Comparison of ENCODE assay signal across 18 cellular contexts in genomic region chr7:108603922-108604684, GRCh38. TPM values are rescaled to one million over a fixed set of nuclear protein-coding genes. Genes with fewer than 3 reads are reported as not detected.
DNase-seq lines count a peak whose midpoint lies in the region; ATAC-seq and TF ChIP-seq lines count a peak whose summit lies in the region.
"Had no signal": no experiment of that assay in that cellular context is flagged by ENCODE, and none has a peak within 500 bp of the region (broad histone marks: within the 10 kb centered on the region; RNA-seq: fewer than 3 reads in every experiment).

No MANE protein-coding gene starts in this region.

- no peak for TF ChIP-seq CTCF in ascending aorta (IDR thresholded peaks at IDR 0.05)

- intact Hi-C loops in left colon (cut with DNase I, micrococcal nuclease): no loop called here
- intact Hi-C loops in ascending aorta (cut with DNase I): no loop called here

- H3K4me1 ChIP-seq in ascending aorta: no peaks in the 10 kb centered on the region
- H3K4me1 ChIP-seq: tibial artery had no signal

- H3K27me3 ChIP-seq in ascending aorta: no peaks in the 10 kb centered on the region
- H3K27me3 ChIP-seq: cardiac muscle cell, tibial artery had no signal

- H3K4me3 ChIP-seq in ascending aorta: no peak overlapping the region
- H3K4me3 ChIP-seq: cardiac muscle cell, smooth muscle cell, tibial artery had no signal

- DNase-seq in DMS 273 treated with DMSO at 0.1 percent for 48 hours (lab: John Stamatoyannopoulos, UW) (peak; percentile 37), NCI-H1417 (lab: John Stamatoyannopoulos, UW) (peak in 2 of 3 experiments; percentile 69 to 91), NCI-H82 (lab: John Stamatoyannopoulos, UW) (peak; percentile 64), left colon (no peak), ascending aorta (ENCODE audit: low spot score in 2 of 2) (no peak), H4 (ENCODE audit: low spot score) (no peak)
- DNase-seq: activated CD4-positive, alpha-beta T cell treated with anti-CD3 and anti-CD28 coated beads, Interleukin-2, amount 50 U/mL, for 4 hours; amniotic stem cell; CD8-positive, alpha-beta T cell; NCI-H1436; NCI-H510A; stimulated activated CD4-positive, alpha-beta T cell treated with anti-CD3 and anti-CD28 coated beads, Interleukin-2, amount 100 ng/mL, for 48 hours; stimulated activated naive CD8-positive, alpha-beta T cell treated with anti-CD3 and anti-CD28 coated beads, Interleukin-15, Interleukin-2, amounts not matched to agents 100 U/mL and 50 U/mL, for 24 hours; tibial artery had no signal

- H3K9me3 ChIP-seq in ascending aorta: no peaks in the 10 kb centered on the region
- H3K9me3 ChIP-seq: tibial artery had no signal

- H3K36me3 ChIP-seq in ascending aorta: no peaks in the 10 kb centered on the region
- H3K36me3 ChIP-seq: cardiac muscle cell, tibial artery had no signal

- ATAC-seq in left colon: peak; percentile 52
- no peak for ATAC-seq in activated CD4-positive, CD25-positive, alpha-beta regulatory T cell treated with anti-CD3 and anti-CD28 coated beads, Interleukin-2, amount 50 U/mL, for 24 hours
- ATAC-seq: CD8-positive, alpha-beta T cell had no signal

- no peak overlapping the region for H3K27ac ChIP-seq in ascending aorta
- H3K27ac ChIP-seq: cardiac muscle cell, tibial artery, VCaP had no signal

RNA-seq across cellular contexts. Expression of gene DNAJB9, which starts 34.4 kb away (rescaled TPM):
- total RNA-seq in left colon (10 to 100 TPM in 1 of 2 donors, 1 to 10 TPM in 1; 9.3 to 16.7 TPM), ascending aorta (7.5 TPM)
- total RNA-seq in H4 (2014; rRNA removed; shearing (Covaris generic)): 17.4 and 20.9 TPM in 2 replicates

RNA-seq across cellular contexts. Expression of gene THAP5, which starts 34.6 kb away (rescaled TPM):
- total RNA-seq in left colon (10 to 100 TPM; 15.7 to 20.5 TPM), ascending aorta (18.1 TPM)
- 21.1 and 27.1 TPM in 2 replicates for total RNA-seq in H4 (2014; rRNA removed; shearing (Covaris generic))

Comparison
In these comparisons a context has a peak if more than half of its experiments do, and no peak if none do; other contexts are left out.
1. DNase-seq: peak in DMS 273 treated with DMSO at 0.1 percent for 48 hours (single experiment), NCI-H1417 (2 of 3) and NCI-H82 (single experiment); none in left colon (0 of 2), ascending aorta (0 of 2) and H4 (single experiment).